In the genomic region with DNA sequence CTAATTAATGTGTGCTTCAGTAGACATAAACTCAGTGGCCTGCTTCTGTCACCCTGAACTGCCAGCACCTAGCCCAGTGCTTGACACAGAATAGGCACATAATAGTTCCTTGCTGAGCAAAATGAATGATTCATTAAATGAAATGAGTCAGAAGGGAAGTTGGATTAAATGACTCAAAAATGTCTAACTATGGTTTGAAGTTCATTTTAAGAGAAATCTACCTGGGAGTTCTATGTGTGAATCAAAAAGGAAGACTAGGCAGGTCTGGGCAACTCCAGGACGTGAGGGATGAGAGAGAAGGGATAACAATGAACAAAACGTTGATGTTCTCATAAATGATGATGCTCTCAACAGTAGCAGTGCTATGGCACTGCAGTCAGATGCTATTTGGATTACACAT, we compare ENCODE assay signal across 8 cellular contexts.
DNase-seq lines count a peak whose midpoint lies in the region; ATAC-seq and TF ChIP-seq lines count a peak whose summit lies in the region.

No MANE protein-coding gene starts in this region.

- no peak for TF ChIP-seq CTCF in GM12865 (IDR thresholded peaks at IDR 0.05; ENCODE audit: insufficient read depth, low read depth, low read length, missing control alignments)

- H3K27ac ChIP-seq in epithelial cell of prostate = peak overlapping the region; percentile 99

- ATAC-seq in GM21423 (IDR thresholded peaks at IDR 0.05; ENCODE audit: unreplicated experiment) (peak; percentile 85), HG03460 (IDR thresholded peaks at IDR 0.05; ENCODE audit: unreplicated experiment) (peak; percentile 85)

- peak; percentile 69 for DNase-seq in GM12865 (ENCODE audit: low read depth)
- peak; percentile 94 for DNase-seq in epithelial cell of prostate (ENCODE audit: low read depth, low spot score)
- DNase-seq in kidney glomerular epithelial cell (lab: John Stamatoyannopoulos, UW) = no peak
- no peak for DNase-seq in NCI-H2029 treated with DMSO at 0.1 percent for 48 hours (lab: John Stamatoyannopoulos, UW)
- no peak for DNase-seq in NCI-H2171 (lab: John Stamatoyannopoulos, UW)
- no peak for DNase-seq in LoVo (ENCODE audit: low spot score)

- H3K4me3 ChIP-seq in GM12865 (ENCODE audit: low read depth, low read length) = no peak overlapping the region

Comparison
In these comparisons a context has a peak if more than half of its experiments do, and no peak if none do; other contexts are left out.
1. DNase-seq: peak in GM12865 (single experiment) and epithelial cell of prostate (single experiment); none in kidney glomerular epithelial cell (single experiment), NCI-H2029 treated with DMSO at 0.1 percent for 48 hours (single experiment), NCI-H2171 (single experiment) and LoVo (single experiment).